8 cellular contexts compared by ENCODE assay signal in the genomic region with DNA sequence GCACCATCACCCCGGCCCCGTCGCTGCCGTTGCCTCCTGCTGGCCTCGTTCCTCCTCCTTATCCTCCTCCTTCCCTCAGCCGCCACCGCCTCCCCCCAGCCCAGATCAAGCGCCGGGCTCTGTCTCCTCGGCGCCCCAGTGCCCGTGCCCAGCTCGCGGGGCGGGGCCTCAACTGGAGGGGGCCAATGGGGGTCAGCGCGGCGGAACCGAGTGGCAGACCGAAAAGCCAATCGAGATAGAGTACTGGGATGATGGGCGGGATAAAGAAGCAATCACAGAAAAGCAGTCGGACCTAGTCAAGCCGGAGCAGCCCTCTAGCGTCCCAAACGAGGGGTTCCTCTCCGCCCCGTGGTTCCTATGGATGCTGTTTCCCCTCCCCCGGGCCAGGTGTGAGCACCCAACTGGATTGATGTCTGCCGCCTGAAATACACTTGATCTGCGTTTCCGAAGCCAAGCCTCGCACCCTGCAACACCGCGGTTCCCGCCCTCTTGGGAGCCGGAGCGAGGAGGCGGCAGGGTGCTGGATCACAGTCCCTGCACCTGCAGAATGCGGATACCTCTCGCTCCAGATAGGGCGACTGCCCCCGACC. TPM values are rescaled to one million over a fixed set of nuclear protein-coding genes. Genes with fewer than 3 reads are reported as not detected.
DNase-seq lines count a peak whose midpoint lies in the region; ATAC-seq, FAIRE-seq and TF ChIP-seq lines count a peak whose summit lies in the region.

TSS of gene FRMD5 (minus strand) at position 121 of the 590 bp plus-strand sequence.

- intact Hi-C loops in cardiac septum (cut with DNase I) (no loop called here), pancreas (cut with DNase I) (no loop called here)

- H3K27ac ChIP-seq in HEK293 (ENCODE audit: extremely low read depth, low read depth, low read length) (peak within 1 kb of the TSS; percentile 86), pancreas (peak within 1 kb of the TSS in 2 of 4 donors; percentile 33 to 68), thymus (ENCODE audit: low read depth) (no peak within 1 kb of the TSS)

- no peaks in the 10 kb centered on the region for H3K9me3 ChIP-seq in HEK293 (ENCODE audit: control insufficient read depth, insufficient read depth, low read depth, low read length)
- H3K9me3 ChIP-seq in adipocyte (ENCODE audit: control insufficient read depth, low read length), result no peaks in the 10 kb centered on the region
- H3K9me3 ChIP-seq in pancreas, result no peaks in the 10 kb centered on the region
- no peaks in the 10 kb centered on the region for H3K9me3 ChIP-seq in thymus (ENCODE audit: control insufficient read depth)

- 1% methylated on average over 38 to 43 of the region's 43 CpGs for WGBS in pancreas, 2 donors
- WGBS in thymus, result 2% methylated on average over 43 of the region's 43 CpGs

- H3K4me3 ChIP-seq in HEK293 (ENCODE audit: low read depth, low read length) (peak within 1 kb of the TSS; percentile 74), adipocyte (ENCODE audit: low read length) (peak within 1 kb of the TSS; percentile 87), pancreas (peak within 1 kb of the TSS; percentile 33 to 68 (median 44)), thymus (ENCODE audit: low read length) (peak within 1 kb of the TSS; percentile 59)

- H3K36me3 ChIP-seq in HEK293 (ENCODE audit: control insufficient read depth in 2 of 2, insufficient read depth in 1 of 2, low read length in 2 of 2) (no peaks in the 10 kb centered on the region), adipocyte (ENCODE audit: control insufficient read depth, insufficient read depth, low read length, severe bottlenecking) (no peaks in the 10 kb centered on the region), pancreas (no peaks in the 10 kb centered on the region), thymus (ENCODE audit: control insufficient read depth, insufficient read depth) (no peaks in the 10 kb centered on the region)

- peak; percentile 68 for TF ChIP-seq CTCF in HEK293 (tag by site-specific recombination; IDR thresholded peaks at IDR 0.05)
- TF ChIP-seq CTCF in pancreas (IDR thresholded peaks at IDR 0.05), result no peak

- CTCF ChIA-PET in HEK293 (lab: Yijun Ruan, JAX), result interaction anchor here (0.6 kb wide), 1 partner anchor 22 kb away, joined by 3 read pairs; no protein-coding TSS in a partner anchor

- POLR2A ChIA-PET in HEK293 (lab: Yijun Ruan, JAX), result interaction anchor here (0.5 to 2.8 kb wide), 8 partner anchors 10 to 418 kb away, joined by 3 to 9 read pairs (median 4); partner anchors contain the start of gene ELL3

- FAIRE-seq in pancreas (lab: Jason Lieb, UNC), result no peak

- H3K27me3 ChIP-seq in adipocyte (replicated peaks; ENCODE audit: control insufficient read depth, insufficient read depth, low read length) (no peaks in the 10 kb centered on the region), pancreas (peaks cover 0 to 26% (median 5%) of the 10 kb centered on the region in 4 donors), thymus (ENCODE audit: control insufficient read depth, insufficient read depth) (peaks cover 33% of the 10 kb centered on the region)

- peak; percentile 96 to 99 (median 98) for ATAC-seq in pancreas

- peak; percentile 99 for DNase-seq in GM03348 (ENCODE audit: low spot score)
- DNase-seq in NCI-H1048 (lab: John Stamatoyannopoulos, UW), result peak; percentile 99
- peak; percentile 96 for DNase-seq in SW480 (ENCODE audit: low spot score)
- DNase-seq in adipocyte (ENCODE audit: low read depth), result peak; percentile 97
- DNase-seq in cardiac septum (ENCODE audit: low spot score), result peak; percentile 85
- peak; percentile 87 to 96 (median 92) for DNase-seq in pancreas

- H3K4me1 ChIP-seq in HEK293 (ENCODE audit: control insufficient read depth, insufficient read depth, low read length), result peaks cover 8% of the 10 kb centered on the region
- H3K4me1 ChIP-seq in adipocyte (ENCODE audit: control insufficient read depth, insufficient read depth, low read length), result peaks cover 3% of the 10 kb centered on the region
- H3K4me1 ChIP-seq in pancreas, result no peaks in the 10 kb centered on the region
- no peaks in the 10 kb centered on the region for H3K4me1 ChIP-seq in thymus (ENCODE audit: control insufficient read depth, insufficient read depth, low read length)

- H3K9ac ChIP-seq in adipocyte (ENCODE audit: low read length), result peak within 1 kb of the TSS; percentile 28

TF ChIP-seq in HEK293, 187 proteins besides CTCF, POLR2A, EP300 and RAD21 (continues in another document):
- TF ChIP-seq YY2 (tag by site-specific recombination; IDR thresholded peaks at IDR 0.05) (no peak), ZXDB (tag by site-specific recombination; IDR thresholded peaks at IDR 0.05) (peak; percentile 18), ZBTB17 (tag by site-specific recombination; IDR thresholded peaks at IDR 0.05) (peak; percentile 90), SP3 (tag by site-specific recombination; IDR thresholded peaks at IDR 0.05) (peak; percentile 63), ZNF600 (tag by site-specific recombination; IDR thresholded peaks at IDR 0.05) (peak; percentile 75; the same call in 1 of the 2 replicates), SP2 (tag by site-specific recombination; IDR thresholded peaks at IDR 0.05) (peak; percentile 95), GLIS2 (tag by site-specific recombination; IDR thresholded peaks at IDR 0.05) (peak; percentile 86), GLIS1 (tag by site-specific recombination; IDR thresholded peaks at IDR 0.05) (peak; percentile 34; the same call in 1 of the 2 replicates), ZNF776 (tag by site-specific recombination; IDR thresholded peaks at IDR 0.05; ENCODE audit: borderline replicate concordance) (no peak), ZNF155 (tag by site-specific recombination; IDR thresholded peaks at IDR 0.05) (no peak), ZNF19 (tag by site-specific recombination; IDR thresholded peaks at IDR 0.05; ENCODE audit: low read depth) (no peak)
- TF ChIP-seq, protein P1, sequence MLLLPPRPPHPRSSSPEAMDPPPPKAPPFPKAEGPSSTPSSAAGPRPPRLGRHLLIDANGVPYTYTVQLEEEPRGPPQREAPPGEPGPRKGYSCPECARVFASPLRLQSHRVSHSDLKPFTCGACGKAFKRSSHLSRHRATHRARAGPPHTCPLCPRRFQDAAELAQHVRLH (tag by site-specific recombination; IDR thresholded peaks at IDR 0.05), result peak; percentile 44; the same call in 1 of the 2 replicates
- TF ChIP-seq, protein P2, sequence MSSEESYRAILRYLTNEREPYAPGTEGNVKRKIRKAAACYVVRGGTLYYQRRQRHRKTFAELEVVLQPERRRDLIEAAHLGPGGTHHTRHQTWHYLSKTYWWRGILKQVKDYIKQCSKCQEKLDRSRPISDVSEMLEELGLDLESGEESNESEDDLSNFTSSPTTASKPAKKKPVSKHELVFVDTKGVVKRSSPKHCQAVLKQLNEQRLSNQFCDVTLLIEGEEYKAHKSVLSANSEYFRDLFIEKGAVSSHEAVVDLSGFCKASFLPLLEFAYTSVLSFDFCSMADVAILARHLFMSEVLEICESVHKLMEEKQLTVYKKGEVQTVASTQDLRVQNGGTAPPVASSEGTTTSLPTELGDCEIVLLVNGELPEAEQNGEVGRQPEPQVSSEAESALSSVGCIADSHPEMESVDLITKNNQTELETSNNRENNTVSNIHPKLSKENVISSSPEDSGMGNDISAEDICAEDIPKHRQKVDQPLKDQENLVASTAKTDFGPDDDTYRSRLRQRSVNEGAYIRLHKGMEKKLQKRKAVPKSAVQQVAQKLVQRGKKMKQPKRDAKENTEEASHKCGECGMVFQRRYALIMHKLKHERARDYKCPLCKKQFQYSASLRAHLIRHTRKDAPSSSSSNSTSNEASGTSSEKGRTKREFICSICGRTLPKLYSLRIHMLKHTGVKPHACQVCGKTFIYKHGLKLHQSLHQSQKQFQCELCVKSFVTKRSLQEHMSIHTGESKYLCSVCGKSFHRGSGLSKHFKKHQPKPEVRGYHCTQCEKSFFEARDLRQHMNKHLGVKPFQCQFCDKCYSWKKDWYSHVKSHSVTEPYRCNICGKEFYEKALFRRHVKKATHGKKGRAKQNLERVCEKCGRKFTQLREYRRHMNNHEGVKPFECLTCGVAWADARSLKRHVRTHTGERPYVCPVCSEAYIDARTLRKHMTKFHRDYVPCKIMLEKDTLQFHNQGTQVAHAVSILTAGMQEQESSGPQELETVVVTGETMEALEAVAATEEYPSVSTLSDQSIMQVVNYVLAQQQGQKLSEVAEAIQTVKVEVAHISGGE (tag by site-specific recombination; conservative IDR thresholded peaks at IDR 0.05; ENCODE audit: low read depth), result 0 out of 2 replicates have a peak, but pooled peaks have one; percentile 30
- TF ChIP-seq, protein P3, sequence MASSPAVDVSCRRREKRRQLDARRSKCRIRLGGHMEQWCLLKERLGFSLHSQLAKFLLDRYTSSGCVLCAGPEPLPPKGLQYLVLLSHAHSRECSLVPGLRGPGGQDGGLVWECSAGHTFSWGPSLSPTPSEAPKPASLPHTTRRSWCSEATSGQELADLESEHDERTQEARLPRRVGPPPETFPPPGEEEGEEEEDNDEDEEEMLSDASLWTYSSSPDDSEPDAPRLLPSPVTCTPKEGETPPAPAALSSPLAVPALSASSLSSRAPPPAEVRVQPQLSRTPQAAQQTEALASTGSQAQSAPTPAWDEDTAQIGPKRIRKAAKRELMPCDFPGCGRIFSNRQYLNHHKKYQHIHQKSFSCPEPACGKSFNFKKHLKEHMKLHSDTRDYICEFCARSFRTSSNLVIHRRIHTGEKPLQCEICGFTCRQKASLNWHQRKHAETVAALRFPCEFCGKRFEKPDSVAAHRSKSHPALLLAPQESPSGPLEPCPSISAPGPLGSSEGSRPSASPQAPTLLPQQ (tag by site-specific recombination; IDR thresholded peaks at IDR 0.05), result no peak
- TF ChIP-seq, protein P4, sequence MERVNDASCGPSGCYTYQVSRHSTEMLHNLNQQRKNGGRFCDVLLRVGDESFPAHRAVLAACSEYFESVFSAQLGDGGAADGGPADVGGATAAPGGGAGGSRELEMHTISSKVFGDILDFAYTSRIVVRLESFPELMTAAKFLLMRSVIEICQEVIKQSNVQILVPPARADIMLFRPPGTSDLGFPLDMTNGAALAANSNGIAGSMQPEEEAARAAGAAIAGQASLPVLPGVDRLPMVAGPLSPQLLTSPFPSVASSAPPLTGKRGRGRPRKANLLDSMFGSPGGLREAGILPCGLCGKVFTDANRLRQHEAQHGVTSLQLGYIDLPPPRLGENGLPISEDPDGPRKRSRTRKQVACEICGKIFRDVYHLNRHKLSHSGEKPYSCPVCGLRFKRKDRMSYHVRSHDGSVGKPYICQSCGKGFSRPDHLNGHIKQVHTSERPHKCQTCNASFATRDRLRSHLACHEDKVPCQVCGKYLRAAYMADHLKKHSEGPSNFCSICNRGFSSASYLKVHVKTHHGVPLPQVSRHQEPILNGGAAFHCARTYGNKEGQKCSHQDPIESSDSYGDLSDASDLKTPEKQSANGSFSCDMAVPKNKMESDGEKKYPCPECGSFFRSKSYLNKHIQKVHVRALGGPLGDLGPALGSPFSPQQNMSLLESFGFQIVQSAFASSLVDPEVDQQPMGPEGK (tag by site-specific recombination; IDR thresholded peaks at IDR 0.05), result peak; percentile 95

RNA-seq across cellular contexts. Expression of gene FRMD5, which starts in this region (rescaled TPM):
- total RNA-seq in cardiac septum (69.1 TPM), pancreas (1 to 10 TPM in 1 of 6 donors, under 1 TPM in 4, not detected in 1; 0.04 to 1.5 (median 0.35) TPM)
- polyA plus RNA-seq in pancreas (under 1 TPM; 0.23 to 0.42 TPM), thymus (0.11 TPM)

Comparison
In these comparisons a context has a peak if more than half of its experiments do, and no peak if none do; other contexts are left out.
1. RNA of gene FRMD5 (total RNA-seq): 69.1 TPM in cardiac septum (single experiment); 0.04 to 1.5 TPM in pancreas; every median in the first group is over 10 times any median in the second.
2. Peak in every context shown above with its lines, with median percentiles within 50 percentile points of each other: DNase-seq and H3K4me3 ChIP-seq.